Comparison of ENCODE assay signal across 1 cellular context in genomic region chr7:75971309-75971960, GRCh38.
A peak's percentile ranks its signal among the peaks of the same experiment; 100 is the strongest.
TF ChIP-seq lines count a peak whose summit lies in the region.

No MANE protein-coding gene starts in this region.

TF ChIP-seq in K562, 482 proteins besides CTCF, POLR2A, EP300 and RAD21 (continued from another document):
- TF ChIP-seq HOMEZ (CRISPR knock-in tag; IDR thresholded peaks at IDR 0.05) = 0 out of 2 replicates have a peak, but pooled peaks have one; percentile 54
- 0 out of 2 replicates have a peak, but pooled peaks have one; percentile 0 for TF ChIP-seq POLR2G (IDR thresholded peaks at IDR 0.05; ENCODE audit: low read depth, low read length)
TF ChIP-seq in K562: peak in this region for 2.
